8 cellular contexts compared by ENCODE assay signal in genomic region chr21:45590726-45591618, GRCh38. TPM values are rescaled to one million over a fixed set of nuclear protein-coding genes. Genes with fewer than 3 reads are reported as not detected.
DNase-seq lines count a peak whose midpoint lies in the region; ATAC-seq and TF ChIP-seq lines count a peak whose summit lies in the region.

No MANE protein-coding gene starts in this region.

- no peak overlapping the region for H3K27ac ChIP-seq in psoas muscle

- no peaks in the 10 kb centered on the region for H3K4me1 ChIP-seq in psoas muscle

- ATAC-seq in psoas muscle, result peak in 2 of 4 donors; percentile 14 to 48
- no peak for ATAC-seq in GM19023 (IDR thresholded peaks at IDR 0.05; ENCODE audit: unreplicated experiment)

- no peak for TF ChIP-seq CTCF in psoas muscle (IDR thresholded peaks at IDR 0.05)

- peak; percentile 28 for DNase-seq in NCI-H146 (lab: John Stamatoyannopoulos, UW)
- DNase-seq in NCI-H146 treated with DMSO at 0.1 percent for 48 hours (lab: John Stamatoyannopoulos, UW; ENCODE audit: unreplicated experiment), result no peak
- DNase-seq in T-helper 22 cell (ENCODE audit: low read depth), result peak; percentile 43
- DNase-seq in effector CD4-positive, alpha-beta T cell, result peak; percentile 28
- peak; percentile 31 to 49 for DNase-seq in psoas muscle
- no peak for DNase-seq in NCI-H1417 (lab: John Stamatoyannopoulos, UW)
- DNase-seq in NCI-H1105 (lab: John Stamatoyannopoulos, UW), result no peak

- H3K9me3 ChIP-seq in psoas muscle, result peaks cover 17% of the 10 kb centered on the region

- intact Hi-C loops in psoas muscle (cut with DNase I), result no loop called here

- no peaks in the 10 kb centered on the region for H3K36me3 ChIP-seq in psoas muscle (ENCODE audit: insufficient read depth in 1 of 2, low read depth in 1 of 2)

- peak overlapping the region; percentile 45 for H3K4me3 ChIP-seq in psoas muscle

- WGBS in psoas muscle, 3 donors, result 8 to 10% (median 8%) methylated on average over 24 to 53 of the region's 53 CpGs

- H3K27me3 ChIP-seq in psoas muscle (ENCODE audit: insufficient read depth in 3 of 3, low read length in 2 of 3), result peaks cover 0 to 60% (median 18%) of the 10 kb centered on the region in 3 donors

RNA-seq across cellular contexts. Expression of gene SLC19A1, which starts 48.7 kb away (rescaled TPM):
- 1 to 10 TPM; 1.4 to 2.8 (median 1.9) TPM for total RNA-seq in psoas muscle
- 1 to 10 TPM; 2.3 to 3.8 (median 3.1) TPM for polyA plus RNA-seq in psoas muscle

RNA-seq across cellular contexts. Expression of gene PCBP3, which starts 52.6 kb away (rescaled TPM):
- under 1 TPM; 0.18 to 0.91 (median 0.48) TPM for total RNA-seq in psoas muscle
- under 1 TPM in 2 of 3 donors, not detected in 1; 0.10 to 0.36 TPM for polyA plus RNA-seq in psoas muscle

Comparison
In these comparisons a context has a peak if more than half of its experiments do, and no peak if none do; other contexts are left out.
1. DNase-seq: peak in NCI-H146 (single experiment), T-helper 22 cell (single experiment), effector CD4-positive, alpha-beta T cell (single experiment) and psoas muscle (2 of 2); none in NCI-H146 treated with DMSO at 0.1 percent for 48 hours (single experiment), NCI-H1417 (0 of 3) and NCI-H1105 (single experiment).